ENCODE assay signal across 9 cellular contexts in the genomic region with DNA sequence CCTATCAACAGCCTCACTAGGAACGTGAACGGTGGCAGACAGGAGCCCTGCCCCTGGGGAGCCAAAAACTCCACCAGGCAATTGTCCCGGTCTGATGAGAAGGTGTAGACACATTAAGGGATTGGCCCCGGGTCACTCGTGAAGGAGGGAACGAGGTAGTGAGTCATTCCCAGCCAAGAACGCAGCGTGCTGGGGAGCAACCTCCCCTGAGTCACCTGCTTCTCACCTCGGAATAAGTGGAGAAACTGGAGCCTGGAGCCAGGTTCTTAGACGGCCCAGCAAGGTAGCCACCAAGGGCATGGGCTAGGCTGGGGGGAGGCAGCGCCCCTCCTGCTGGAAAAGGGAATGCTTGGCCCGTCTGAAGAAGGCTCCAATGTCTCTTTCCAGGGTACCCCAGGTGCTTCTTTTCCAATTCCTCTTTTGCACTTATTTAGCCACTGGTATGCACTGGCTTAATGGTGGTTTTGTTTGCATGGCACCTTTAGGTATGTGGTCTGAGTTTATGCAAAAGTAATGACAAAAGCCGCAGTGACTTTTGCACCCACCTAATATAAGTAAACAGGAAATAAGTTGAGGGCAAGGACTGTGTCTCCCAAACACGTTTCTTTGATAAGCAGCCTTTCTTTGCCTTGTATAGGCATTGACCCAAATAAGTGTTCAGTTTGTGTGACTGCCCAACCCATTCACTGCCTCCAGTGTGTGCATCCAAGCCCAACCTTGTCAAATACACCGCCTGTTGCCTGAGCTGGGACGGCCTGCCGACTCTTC. TPM values are rescaled to one million over a fixed set of nuclear protein-coding genes. Genes with fewer than 3 reads are reported as not detected.
DNase-seq lines count a peak whose midpoint lies in the region; ATAC-seq, FAIRE-seq and TF ChIP-seq lines count a peak whose summit lies in the region.
"Had no signal": no experiment of that assay in that cellular context is flagged by ENCODE, and none has a peak within 500 bp of the region (broad histone marks: within the 10 kb centered on the region; RNA-seq: fewer than 3 reads in every experiment).

No MANE protein-coding gene starts in this region.

- no peak for DNase-seq in heart right ventricle
- DNase-seq in left ventricle myocardium superior, result no peak
- DNase-seq in SK-N-DZ (ENCODE audit: low spot score), result peak; percentile 23
- peak; percentile 98 for DNase-seq in bronchial epithelial cell (ENCODE audit: low read depth)
- DNase-seq in lung (ENCODE audit: low spot score), result peak; percentile 83
- no peak for DNase-seq in type B pancreatic cell (ENCODE audit: extremely low spot score, unreplicated experiment)

- H3K27me3 ChIP-seq in heart right ventricle (no peaks in the 10 kb centered on the region), bronchial epithelial cell (ENCODE audit: control insufficient read depth, insufficient read depth, low read length) (no peaks in the 10 kb centered on the region), lung (ENCODE audit: control insufficient read depth, insufficient read depth) (no peaks in the 10 kb centered on the region)

- peak overlapping the region; percentile 92 for H3K27ac Mint-ChIP-seq in type B pancreatic cell

- H3K36me3 ChIP-seq in heart right ventricle (peaks cover 0 to 4% (median 0%) of the 10 kb centered on the region in 9 donors), bronchial epithelial cell (ENCODE audit: control insufficient read depth, insufficient read depth, low read length) (no peaks in the 10 kb centered on the region), lung (ENCODE audit: control insufficient read depth in 2 of 2, insufficient read depth in 2 of 2, low read length in 2 of 2) (peaks cover 0 to under 1% of the 10 kb centered on the region in 2 donors)

- H3K4me3 Mint-ChIP-seq in type B pancreatic cell, result peak overlapping the region; percentile 90

- peak overlapping the region in 7 of 10 donors; percentile 93 to 100 (median 99) for H3K4me3 ChIP-seq in heart right ventricle
- peak overlapping the region; percentile 50 for H3K4me3 ChIP-seq in bronchial epithelial cell (ENCODE audit: low read depth, low read length)
- H3K4me3 ChIP-seq in lung, result no peak overlapping the region

- H3K9me3 ChIP-seq in heart right ventricle, result no peaks in the 10 kb centered on the region
- H3K9me3 ChIP-seq in lung (ENCODE audit: control insufficient read depth in 2 of 2, insufficient read depth in 1 of 2, low read length in 1 of 2), result no peaks in the 10 kb centered on the region

- WGBS in heart right ventricle, 2 donors, result 63% methylated on average over 17 of the region's 17 CpGs
- 53 to 62% methylated on average over 17 of the region's 17 CpGs for WGBS in lung, 2 donors

- no peaks in the 10 kb centered on the region for H3K9me3 Mint-ChIP-seq in type B pancreatic cell

- peaks cover 14% of the 10 kb centered on the region for H3K4me1 Mint-ChIP-seq in type B pancreatic cell (ENCODE audit: unreplicated experiment)

- ATAC-seq in heart right ventricle, result peak in 1 of 8 donors; percentile 26
- ATAC-seq in left ventricle myocardium superior, result no peak
- peak; percentile 65 for ATAC-seq in HG02943 (IDR thresholded peaks at IDR 0.05; ENCODE audit: low read depth, unreplicated experiment)
- peak; percentile 73 for ATAC-seq in lung (ENCODE audit: insufficient read depth, low FRiP score)
- no peak for ATAC-seq in HG03571 (IDR thresholded peaks at IDR 0.05; ENCODE audit: unreplicated experiment)

- FAIRE-seq in bronchial epithelial cell (lab: Jason Lieb, UNC), result no peak
- FAIRE-seq: islet of Langerhans had no signal

- H3K27ac ChIP-seq in heart right ventricle (peak overlapping the region in 2 of 10 donors; percentile 93 to 97), lung (ENCODE audit: low read depth in 1 of 2, low read length in 1 of 2) (peak overlapping the region in 1 of 2 donors; percentile 29)

- intact Hi-C loops in heart right ventricle (cut with DNase I) (loop anchor here in 3 of 10 donors (5.0 to 10.0 kb wide), 3 partner anchors 40 to 118 kb away; partner anchors contain the start of gene PSMD12 (in 1 of the 3)), left ventricle myocardium superior (cut with micrococcal nuclease) (no loop called here)

- H3K27me3 Mint-ChIP-seq in type B pancreatic cell, result no peaks in the 10 kb centered on the region

- peaks cover 5% of the 10 kb centered on the region for H3K36me3 Mint-ChIP-seq in type B pancreatic cell

- H3K4me1 ChIP-seq in heart right ventricle, result peaks cover 5 to 39% (median 33%) of the 10 kb centered on the region in 9 donors
- peaks cover 2 to 8% of the 10 kb centered on the region in 2 donors for H3K4me1 ChIP-seq in lung (ENCODE audit: control insufficient read depth in 2 of 2, insufficient read depth in 2 of 2, low read length in 2 of 2)

- no peak for TF ChIP-seq CTCF in heart right ventricle (IDR thresholded peaks at IDR 0.05)
- no peak for TF ChIP-seq CTCF in bronchial epithelial cell (IDR thresholded peaks at IDR 0.05; ENCODE audit: insufficient read depth, low read length, severe bottlenecking)
- TF ChIP-seq CTCF in lung (IDR thresholded peaks at IDR 0.05; ENCODE audit: control extremely low read depth, extremely low read depth), result no peak
- no peak for TF ChIP-seq CTCF in type B pancreatic cell (conservative IDR thresholded peaks at IDR 0.05)

RNA-seq across cellular contexts. Expression of gene HELZ, which starts 1.8 kb away (rescaled TPM):
- total RNA-seq in heart right ventricle (10 to 100 TPM; 27.4 to 50.3 (median 41.7) TPM), left ventricle myocardium superior (35.4 TPM), bronchial epithelial cell (35.7 and 51.1 TPM in 2 replicates), lung (100 to 1,000 TPM in 1 of 2 donors, 10 to 100 TPM in 1; 49.6 to 175 TPM), type B pancreatic cell (ENCODE audit: low replicate concordance) (55.1 and 57.3 TPM in 2 replicates)
- polyA plus RNA-seq in heart right ventricle (1 to 10 TPM; 2.4 to 4.5 TPM), lung (1 to 10 TPM; 5.5 to 5.9 TPM)
- 12.2 and 13.6 TPM in 2 replicates for polyA plus RNA-seq in SK-N-DZ (2014; cell fraction: cytosol; rRNA removed)
- 5.8 and 9.7 TPM in 2 replicates for polyA plus RNA-seq in SK-N-DZ (2014; cell fraction: nucleus; rRNA removed)

Comparison
In these comparisons a context has a peak if more than half of its experiments do, and no peak if none do; other contexts are left out.
1. ATAC-seq: peak in HG02943 (single experiment) and lung (single experiment); none in left ventricle myocardium superior (single experiment) and HG03571 (single experiment).
2. DNase-seq: peak in SK-N-DZ (single experiment), bronchial epithelial cell (single experiment) and lung (single experiment); none in heart right ventricle (0 of 2), left ventricle myocardium superior (single experiment) and type B pancreatic cell (single experiment).